Comparison of ENCODE assay signal across 1 cellular context in the genomic region with DNA sequence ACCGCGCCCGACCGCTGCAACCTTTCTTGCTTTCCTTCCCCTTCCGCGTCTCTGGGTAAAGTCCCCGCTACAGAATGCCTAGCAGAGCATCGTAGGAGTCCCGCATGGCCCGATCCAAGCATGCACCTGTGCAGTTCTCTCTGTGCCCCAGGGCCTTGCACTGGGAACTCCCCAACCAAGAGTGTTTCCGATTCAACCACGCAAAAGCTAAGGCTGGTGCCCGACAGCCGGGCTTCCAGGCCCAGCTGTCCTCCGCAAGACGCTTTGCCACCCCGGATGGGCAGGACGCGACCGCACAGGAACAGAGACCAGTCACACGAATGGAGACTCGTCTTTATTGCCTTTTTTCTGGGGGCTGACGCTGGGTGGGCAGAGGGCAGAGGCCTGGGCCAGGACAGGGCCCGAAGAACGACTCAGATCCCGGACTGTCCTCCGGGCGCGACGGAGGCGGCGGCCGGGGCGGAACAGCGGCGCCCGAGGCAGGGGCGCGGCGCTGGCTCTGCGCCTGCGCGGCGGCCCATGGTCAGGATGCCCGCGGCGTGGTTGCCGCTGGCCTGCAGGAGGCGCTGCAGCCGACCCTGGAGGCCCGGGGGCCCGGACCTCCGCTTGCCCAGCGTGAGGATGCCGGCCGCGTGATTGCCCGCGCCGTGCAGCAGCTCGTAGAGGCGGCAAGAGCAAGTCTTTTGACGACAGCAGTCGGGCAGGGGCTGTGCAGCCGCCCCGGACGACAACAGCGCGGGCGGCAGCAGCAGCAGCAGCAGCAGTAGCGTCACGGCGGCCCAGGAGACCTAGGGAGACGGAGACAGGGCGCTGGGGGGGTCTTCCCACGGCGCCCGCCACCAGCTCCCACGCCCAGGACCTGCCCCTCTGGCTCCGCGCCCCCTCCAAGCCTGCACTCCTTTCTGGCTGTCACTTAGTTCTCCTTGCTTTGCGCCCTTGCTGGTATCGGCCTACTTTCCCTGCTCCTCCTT.
TF ChIP-seq lines count a peak whose summit lies in the region.

No MANE protein-coding gene starts in this region.

TF ChIP-seq in A549, 52 proteins besides CTCF, POLR2A, EP300 and RAD21 (continued from another document):
- TF ChIP-seq, protein P1, sequence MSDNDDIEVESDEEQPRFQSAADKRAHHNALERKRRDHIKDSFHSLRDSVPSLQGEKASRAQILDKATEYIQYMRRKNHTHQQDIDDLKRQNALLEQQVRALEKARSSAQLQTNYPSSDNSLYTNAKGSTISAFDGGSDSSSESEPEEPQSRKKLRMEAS (IDR thresholded peaks at IDR 0.05), result peak; percentile 95
- TF ChIP-seq TFCP2L1 (CRISPR knock-in tag; IDR thresholded peaks at IDR 0.05) (no peak), MAZ (IDR thresholded peaks at IDR 0.05; ENCODE audit: borderline replicate concordance, low read depth, low read length) (0 out of 2 replicates have a peak, but pooled peaks have one; percentile 42), ESRRA (IDR thresholded peaks at IDR 0.05; ENCODE audit: borderline replicate concordance, low read length) (no peak), HOXA7 (CRISPR knock-in tag; IDR thresholded peaks at IDR 0.05) (no peak), HOXB5 (CRISPR knock-in tag; IDR thresholded peaks at IDR 0.05) (peak; percentile 64; the same call in 1 of the 2 replicates), PHF8 (IDR thresholded peaks at IDR 0.05; ENCODE audit: borderline replicate concordance, low read depth) (peak; percentile 38; the same call in 1 of the 2 replicates), SMC3 (IDR thresholded peaks at IDR 0.05) (peak; percentile 61), NPAS2 (CRISPR knock-in tag; IDR thresholded peaks at IDR 0.05; ENCODE audit: borderline replicate concordance) (no peak), FOSB (CRISPR knock-in tag; IDR thresholded peaks at IDR 0.05) (no peak), RARB (CRISPR knock-in tag; IDR thresholded peaks at IDR 0.05) (no peak), FOSL2 (IDR thresholded peaks at IDR 0.05) (no peak), FOSL2 (CRISPR knock-in tag; IDR thresholded peaks at IDR 0.05) (peak; percentile 42), MYC (IDR thresholded peaks at IDR 0.05; ENCODE audit: borderline replicate concordance, low read length) (no peak)
- TF ChIP-seq, protein P2, sequence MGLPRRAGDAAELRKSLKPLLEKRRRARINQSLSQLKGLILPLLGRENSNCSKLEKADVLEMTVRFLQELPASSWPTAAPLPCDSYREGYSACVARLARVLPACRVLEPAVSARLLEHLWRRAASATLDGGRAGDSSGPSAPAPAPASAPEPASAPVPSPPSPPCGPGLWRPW (IDR thresholded peaks at IDR 0.05), result no peak
- TF ChIP-seq, protein P3, sequence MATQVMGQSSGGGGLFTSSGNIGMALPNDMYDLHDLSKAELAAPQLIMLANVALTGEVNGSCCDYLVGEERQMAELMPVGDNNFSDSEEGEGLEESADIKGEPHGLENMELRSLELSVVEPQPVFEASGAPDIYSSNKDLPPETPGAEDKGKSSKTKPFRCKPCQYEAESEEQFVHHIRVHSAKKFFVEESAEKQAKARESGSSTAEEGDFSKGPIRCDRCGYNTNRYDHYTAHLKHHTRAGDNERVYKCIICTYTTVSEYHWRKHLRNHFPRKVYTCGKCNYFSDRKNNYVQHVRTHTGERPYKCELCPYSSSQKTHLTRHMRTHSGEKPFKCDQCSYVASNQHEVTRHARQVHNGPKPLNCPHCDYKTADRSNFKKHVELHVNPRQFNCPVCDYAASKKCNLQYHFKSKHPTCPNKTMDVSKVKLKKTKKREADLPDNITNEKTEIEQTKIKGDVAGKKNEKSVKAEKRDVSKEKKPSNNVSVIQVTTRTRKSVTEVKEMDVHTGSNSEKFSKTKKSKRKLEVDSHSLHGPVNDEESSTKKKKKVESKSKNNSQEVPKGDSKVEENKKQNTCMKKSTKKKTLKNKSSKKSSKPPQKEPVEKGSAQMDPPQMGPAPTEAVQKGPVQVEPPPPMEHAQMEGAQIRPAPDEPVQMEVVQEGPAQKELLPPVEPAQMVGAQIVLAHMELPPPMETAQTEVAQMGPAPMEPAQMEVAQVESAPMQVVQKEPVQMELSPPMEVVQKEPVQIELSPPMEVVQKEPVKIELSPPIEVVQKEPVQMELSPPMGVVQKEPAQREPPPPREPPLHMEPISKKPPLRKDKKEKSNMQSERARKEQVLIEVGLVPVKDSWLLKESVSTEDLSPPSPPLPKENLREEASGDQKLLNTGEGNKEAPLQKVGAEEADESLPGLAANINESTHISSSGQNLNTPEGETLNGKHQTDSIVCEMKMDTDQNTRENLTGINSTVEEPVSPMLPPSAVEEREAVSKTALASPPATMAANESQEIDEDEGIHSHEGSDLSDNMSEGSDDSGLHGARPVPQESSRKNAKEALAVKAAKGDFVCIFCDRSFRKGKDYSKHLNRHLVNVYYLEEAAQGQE (IDR thresholded peaks at IDR 0.05), result no peak
- TF ChIP-seq, protein P4, sequence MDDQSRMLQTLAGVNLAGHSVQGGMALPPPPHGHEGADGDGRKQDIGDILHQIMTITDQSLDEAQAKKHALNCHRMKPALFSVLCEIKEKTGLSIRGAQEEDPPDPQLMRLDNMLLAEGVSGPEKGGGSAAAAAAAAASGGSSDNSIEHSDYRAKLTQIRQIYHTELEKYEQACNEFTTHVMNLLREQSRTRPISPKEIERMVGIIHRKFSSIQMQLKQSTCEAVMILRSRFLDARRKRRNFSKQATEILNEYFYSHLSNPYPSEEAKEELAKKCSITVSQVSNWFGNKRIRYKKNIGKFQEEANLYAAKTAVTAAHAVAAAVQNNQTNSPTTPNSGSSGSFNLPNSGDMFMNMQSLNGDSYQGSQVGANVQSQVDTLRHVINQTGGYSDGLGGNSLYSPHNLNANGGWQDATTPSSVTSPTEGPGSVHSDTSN (IDR thresholded peaks at IDR 0.05), result no peak
- TF ChIP-seq, protein P5, sequence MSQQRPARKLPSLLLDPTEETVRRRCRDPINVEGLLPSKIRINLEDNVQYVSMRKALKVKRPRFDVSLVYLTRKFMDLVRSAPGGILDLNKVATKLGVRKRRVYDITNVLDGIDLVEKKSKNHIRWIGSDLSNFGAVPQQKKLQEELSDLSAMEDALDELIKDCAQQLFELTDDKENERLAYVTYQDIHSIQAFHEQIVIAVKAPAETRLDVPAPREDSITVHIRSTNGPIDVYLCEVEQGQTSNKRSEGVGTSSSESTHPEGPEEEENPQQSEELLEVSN (IDR thresholded peaks at IDR 0.05; ENCODE audit: borderline replicate concordance, low read depth), result peak; percentile 96
TF ChIP-seq in A549: peak in this region for 10.
